In the genomic region with DNA sequence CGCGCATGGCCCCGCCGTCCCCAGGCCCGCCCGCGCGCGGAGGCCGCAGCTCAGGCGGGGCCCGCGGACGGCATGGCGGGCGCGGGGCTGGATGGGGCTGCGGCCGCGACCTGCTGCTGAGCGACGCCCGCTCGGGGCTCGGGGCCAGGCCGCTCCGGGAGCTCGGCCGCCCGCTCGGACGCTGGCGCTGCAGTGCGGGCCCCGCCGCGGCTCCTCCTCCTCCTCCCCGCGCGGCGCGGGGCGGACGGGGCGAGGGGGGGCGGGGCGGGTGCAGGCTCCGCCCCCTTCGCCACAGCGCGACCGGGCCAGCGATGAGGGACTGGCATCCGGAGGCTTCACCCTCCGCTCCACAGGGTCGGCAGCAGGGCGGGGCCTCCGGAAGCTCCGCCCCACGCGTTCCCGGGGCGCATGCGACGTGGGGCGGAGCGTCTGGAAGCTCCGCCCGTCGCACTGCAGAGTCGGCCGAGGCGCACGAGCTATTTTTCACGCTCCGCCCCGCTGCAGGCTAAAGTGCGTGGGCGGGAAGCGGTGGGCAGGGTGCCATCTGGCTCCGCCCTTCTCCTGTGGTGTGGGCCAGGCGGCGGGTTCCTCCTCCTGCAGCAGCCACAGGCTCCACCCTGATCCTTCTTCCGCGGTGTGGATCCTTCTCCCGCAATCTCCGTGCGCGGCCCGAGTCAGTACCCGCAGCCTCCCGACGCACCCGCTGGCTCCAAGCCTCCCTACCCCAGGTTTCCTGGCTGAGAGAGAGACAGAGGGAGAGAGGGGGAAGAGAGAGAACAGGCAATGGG, we compare ENCODE assay signal across 8 cellular contexts. TPM values are rescaled to one million over a fixed set of nuclear protein-coding genes. Genes with fewer than 3 reads are reported as not detected.
A peak's percentile ranks its signal among the peaks of the same experiment; 100 is the strongest.
DNase-seq lines count a peak whose midpoint lies in the region; ATAC-seq and TF ChIP-seq lines count a peak whose summit lies in the region.
"Not testable (repeated sequence)": the region's sequence is repeated elsewhere in the genome, so short reads cannot be mapped to it uniquely, and the experiment has no call there.

A gene (minus strand): TSS at position 196 of the 788 bp plus-strand sequence. CDS start 209 bp downstream, outside the sequence.

- not testable (repeated sequence) for TF ChIP-seq EP300 in suprapubic skin (IDR thresholded peaks at IDR 0.05)

- peak; percentile 73 to 81 (median 76) for ATAC-seq in psoas muscle

- H3K27ac ChIP-seq in iPS DF 6.9 (ENCODE audit: low read length), result not testable (repeated sequence)
- H3K27ac ChIP-seq in psoas muscle, result peak within 1 kb of the TSS; percentile 80
- H3K27ac ChIP-seq in suprapubic skin, result peak within 1 kb of the TSS; percentile 84

- not testable (repeated sequence) for TF ChIP-seq CTCF in psoas muscle (IDR thresholded peaks at IDR 0.05); suprapubic skin (IDR thresholded peaks at IDR 0.05)

- H3K36me3 ChIP-seq in NT2/D1 (ENCODE audit: insufficient read depth, insufficient read length, low read length); iPS DF 6.9 (ENCODE audit: control insufficient read depth, insufficient read depth, low read length); psoas muscle (ENCODE audit: insufficient read depth in 1 of 2, low read depth in 1 of 2); suprapubic skin: not testable (repeated sequence)

- no CpG with 5 or more reads among the region's 94 CpGs for WGBS in iPS DF 6.9 (ENCODE audit: insufficient coverage, insufficient read length)
- 1% methylated on average over 27 to 76 of the region's 94 CpGs for WGBS in psoas muscle, 3 donors
- under 1% methylated on average over 25 of the region's 94 CpGs for WGBS in suprapubic skin

- intact Hi-C loops in psoas muscle (cut with DNase I), result not testable (repeated sequence)

- H3K4me1 ChIP-seq in NT2/D1 (ENCODE audit: insufficient read depth, insufficient read length); iPS DF 6.9 (ENCODE audit: control insufficient read depth, insufficient read depth, low read length): not testable (repeated sequence)
- peaks cover 12% of the 10 kb centered on the region for H3K4me1 ChIP-seq in psoas muscle
- peaks cover 22% of the 10 kb centered on the region for H3K4me1 ChIP-seq in suprapubic skin

- not testable (repeated sequence) for H3K27me3 ChIP-seq in NT2/D1 (ENCODE audit: insufficient read depth, insufficient read length); iPS DF 6.9 (ENCODE audit: control insufficient read depth, insufficient read depth, low read length); psoas muscle (ENCODE audit: insufficient read depth in 3 of 3, low read length in 2 of 3); suprapubic skin

- TF ChIP-seq POLR2A in suprapubic skin (IDR thresholded peaks at IDR 0.05), result peak in 1 of 2 donors; percentile 29

- H3K4me3 ChIP-seq in NT2/D1 (ENCODE audit: insufficient read length, low read depth), result peak within 1 kb of the TSS; percentile 26
- peak within 1 kb of the TSS; percentile 57; the same call in 1 of the 2 replicates for H3K4me3 ChIP-seq in iPS DF 6.9 (ENCODE audit: low read length)
- peak within 1 kb of the TSS; percentile 70 for H3K4me3 ChIP-seq in psoas muscle
- H3K4me3 ChIP-seq in suprapubic skin, result peak within 1 kb of the TSS; percentile 55

- H3K9me3 ChIP-seq in NT2/D1 (ENCODE audit: insufficient read depth, low read length); iPS DF 6.9 (ENCODE audit: control insufficient read depth, insufficient read depth, low read length); psoas muscle; suprapubic skin: not testable (repeated sequence)

- peak; percentile 92 for DNase-seq in EH (ENCODE audit: low read depth)
- peak; percentile 44 for DNase-seq in KG1 (lab: John Stamatoyannopoulos, UW)
- DNase-seq in NT2/D1 (ENCODE audit: low read depth, low spot score); iPS DF 6.9 (ENCODE audit: low read depth, low spot score): not testable (repeated sequence)
- peak; percentile 96 to 97 for DNase-seq in activated CD4-positive, alpha-beta T cell treated with anti-CD3 and anti-CD28 coated beads, Interleukin-2, amount 50 U/mL, for 4 hours
- peak; percentile 99 for DNase-seq in central memory CD4-positive, alpha-beta T cell
- DNase-seq in psoas muscle, result peak; percentile 98 to 99
- DNase-seq in suprapubic skin (ENCODE audit: low spot score in 2 of 2), result peak; percentile 95 to 97

- peak within 1 kb of the TSS; percentile 64 for H3K9ac ChIP-seq in NT2/D1 (ENCODE audit: insufficient read length, low read depth)

RNA-seq across cellular contexts. Expression of the gene that starts here (rescaled TPM):
- total RNA-seq in psoas muscle, result 100 to 1,000 TPM in 1 of 4 donors, 10 to 100 TPM in 3; 59.1 to 123 (median 86.0) TPM
- polyA plus RNA-seq in psoas muscle, result 10 to 100 TPM; 33.9 to 93.3 (median 58.4) TPM
- 100 to 1,000 TPM; 209 to 446 (median 293) TPM for total RNA-seq in suprapubic skin
